In genomic region chr1:234726359-234726836, GRCh38 we compare ENCODE assay signal across 9 cellular contexts.
DNase-seq lines count a peak whose midpoint lies in the region; ATAC-seq, FAIRE-seq and TF ChIP-seq lines count a peak whose summit lies in the region.
"Had no signal": no experiment of that assay in that cellular context is flagged by ENCODE, and none has a peak within 500 bp of the region (broad histone marks: within the 10 kb centered on the region; RNA-seq: fewer than 3 reads in every experiment).

No MANE protein-coding gene starts in this region.

- no peaks in the 10 kb centered on the region for H3K9me3 Mint-ChIP-seq in effector memory CD8-positive, alpha-beta T cell
- H3K9me3 Mint-ChIP-seq: naive B cell had no signal

- H3K27me3 ChIP-seq in NT2/D1 (ENCODE audit: insufficient read depth, insufficient read length) (no peaks in the 10 kb centered on the region), rectal smooth muscle tissue (ENCODE audit: control insufficient read depth, insufficient read depth, low read length) (no peaks in the 10 kb centered on the region)

- H3K27ac ChIP-seq in HEK293 (ENCODE audit: extremely low read depth, low read depth, low read length), result peak overlapping the region; percentile 96
- peak overlapping the region; percentile 98 for H3K27ac ChIP-seq in rectal smooth muscle tissue (ENCODE audit: low read depth, low read length)

- TF ChIP-seq CTCF in HEK293 (tag by site-specific recombination; IDR thresholded peaks at IDR 0.05), result no peak; the same call in 1 of the 2 replicates

- FAIRE-seq in frontal cortex (lab: Jason Lieb, UNC), result no peak

- no peak overlapping the region for H3K4me3 ChIP-seq in HEK293 (ENCODE audit: low read depth, low read length)
- H3K4me3 ChIP-seq in NT2/D1 (ENCODE audit: insufficient read length, low read depth), result no peak overlapping the region
- H3K4me3 ChIP-seq in rectal smooth muscle tissue (ENCODE audit: low read length), result no peak overlapping the region

- ATAC-seq in effector memory CD8-positive, alpha-beta T cell (replicated peaks), result no peak

- no peaks in the 10 kb centered on the region for H3K27me3 Mint-ChIP-seq in effector memory CD8-positive, alpha-beta T cell
- H3K27me3 Mint-ChIP-seq: naive B cell had no signal

- no peaks in the 10 kb centered on the region for H3K36me3 ChIP-seq in HEK293 (ENCODE audit: control insufficient read depth in 2 of 2, insufficient read depth in 1 of 2, low read length in 2 of 2)
- H3K36me3 ChIP-seq in NT2/D1 (ENCODE audit: insufficient read depth, insufficient read length, low read length), result no peaks in the 10 kb centered on the region
- no peaks in the 10 kb centered on the region for H3K36me3 ChIP-seq in rectal smooth muscle tissue (ENCODE audit: control insufficient read depth, insufficient read depth, low read length)

- H3K9me3 ChIP-seq in HEK293 (ENCODE audit: control insufficient read depth, insufficient read depth, low read depth, low read length) (no peaks in the 10 kb centered on the region), NT2/D1 (ENCODE audit: insufficient read depth, low read length) (no peaks in the 10 kb centered on the region)

- peaks cover 47 to 48% of the 10 kb centered on the region in 2 donors for H3K4me1 Mint-ChIP-seq in effector memory CD8-positive, alpha-beta T cell (ENCODE audit: low read depth in 2 of 2)

- DNase-seq in NT2/D1 (ENCODE audit: low read depth, low spot score) (no peak), glomerular visceral epithelial cell (ENCODE audit: extremely low spot score) (no peak), frontal cortex (ENCODE audit: low spot score in 2 of 2) (no peak), inferior parietal cortex (ENCODE audit: extremely low spot score) (no peak), NCI-H2081 treated with DMSO at 0.1 percent for 48 hours (lab: John Stamatoyannopoulos, UW) (no peak)
- DNase-seq in effector memory CD8-positive, alpha-beta T cell, result no peak
- DNase-seq: naive B cell had no signal

- POLR2A ChIA-PET in HEK293 (lab: Yijun Ruan, JAX), result interaction anchor here (0.9 to 7.5 kb wide), 6 partner anchors 17 to 286 kb away, joined by 3 to 135 read pairs (median 6); partner anchors contain the start of gene IRF2BP2

- peak overlapping the region; percentile 94 to 98 for H3K27ac Mint-ChIP-seq in effector memory CD8-positive, alpha-beta T cell

- CTCF ChIA-PET in HEK293 (lab: Yijun Ruan, JAX), result interaction anchor here (0.6 to 2.2 kb wide), 5 partner anchors 13 to 367 kb away, joined by 3 to 8 read pairs (median 5); no protein-coding TSS in a partner anchor

- H3K9ac ChIP-seq in NT2/D1 (ENCODE audit: insufficient read length, low read depth) (peak overlapping the region; percentile 90), rectal smooth muscle tissue (ENCODE audit: low read length) (peak overlapping the region; percentile 19)

- peaks cover 51% of the 10 kb centered on the region for H3K4me1 ChIP-seq in HEK293 (ENCODE audit: control insufficient read depth, insufficient read depth, low read length)
- peaks cover 30% of the 10 kb centered on the region for H3K4me1 ChIP-seq in NT2/D1 (ENCODE audit: insufficient read depth, insufficient read length)
- peaks cover 55% of the 10 kb centered on the region for H3K4me1 ChIP-seq in rectal smooth muscle tissue (ENCODE audit: control insufficient read depth, insufficient read depth, low read length)

- H3K36me3 Mint-ChIP-seq in effector memory CD8-positive, alpha-beta T cell (ENCODE audit: insufficient read depth), result peaks cover 28% of the 10 kb centered on the region
- H3K36me3 Mint-ChIP-seq: naive B cell had no signal

- H3K4me3 Mint-ChIP-seq in effector memory CD8-positive, alpha-beta T cell, result no peak overlapping the region

TF ChIP-seq in HEK293, 187 proteins besides CTCF, POLR2A, EP300 and RAD21 (continues in another document):
- TF ChIP-seq ZNF19 (tag by site-specific recombination; IDR thresholded peaks at IDR 0.05; ENCODE audit: low read depth) (no peak), ZNF785 (tag by site-specific recombination; IDR thresholded peaks at IDR 0.05) (no peak), ZNF274 (IDR thresholded peaks at IDR 0.05; ENCODE audit: low read length) (no peak), ZNF274 (tag by site-specific recombination; IDR thresholded peaks at IDR 0.05; ENCODE audit: borderline replicate concordance) (no peak), ZNF391 (tag by site-specific recombination; IDR thresholded peaks at IDR 0.05; ENCODE audit: borderline replicate concordance, low read depth) (no peak), ZBTB49 (tag by site-specific recombination; IDR thresholded peaks at IDR 0.05; ENCODE audit: low read depth) (no peak), ZNF280C (tag by site-specific recombination; IDR thresholded peaks at IDR 0.05) (no peak), TCF7L2 (IDR thresholded peaks at IDR 0.05; ENCODE audit: borderline replicate concordance, low read depth, low read length) (no peak), ZBTB17 (tag by site-specific recombination; IDR thresholded peaks at IDR 0.05) (peak; percentile 69), ZNF324 (tag by site-specific recombination; IDR thresholded peaks at IDR 0.05) (no peak), ZNF776 (tag by site-specific recombination; IDR thresholded peaks at IDR 0.05; ENCODE audit: borderline replicate concordance) (no peak), SALL2 (tag by site-specific recombination; IDR thresholded peaks at IDR 0.05; ENCODE audit: borderline replicate concordance) (no peak), ZNF18 (tag by site-specific recombination; IDR thresholded peaks at IDR 0.05) (no peak), ZNF157 (tag by site-specific recombination; IDR thresholded peaks at IDR 0.05) (no peak), TRIM28 (IDR thresholded peaks at IDR 0.05; ENCODE audit: borderline replicate concordance, low read length) (peak; percentile 82; the same call in 1 of the 2 replicates), ZNF112 (tag by site-specific recombination; IDR thresholded peaks at IDR 0.05) (no peak), ZNF184 (tag by site-specific recombination; IDR thresholded peaks at IDR 0.05) (no peak), ZNF433 (tag by site-specific recombination; IDR thresholded peaks at IDR 0.05; ENCODE audit: low read depth) (no peak), ZNF560 (tag by site-specific recombination; IDR thresholded peaks at IDR 0.05; ENCODE audit: borderline replicate concordance) (no peak), ZNF426 (tag by site-specific recombination; IDR thresholded peaks at IDR 0.05) (no peak), ZNF292 (tag by site-specific recombination; IDR thresholded peaks at IDR 0.05; ENCODE audit: borderline replicate concordance, low read depth) (no peak), ZFP37 (tag by site-specific recombination; IDR thresholded peaks at IDR 0.05) (no peak)
